ENCODE assay signal across 19 cellular contexts in genomic region chr4:182074842-182075241, GRCh38.
"Had no signal": no experiment of that assay in that cellular context is flagged by ENCODE, and none has a peak within 500 bp of the region (broad histone marks: within the 10 kb centered on the region; RNA-seq: fewer than 3 reads in every experiment).

No MANE protein-coding gene starts in this region.

- H3K4me3 Mint-ChIP-seq: activated CD4-positive, alpha-beta T cell treated with anti-CD3 and anti-CD28 coated beads, Interleukin-2, amount 10 ng/mL, durations not matched to agents 7 days and 5 days; activated CD8-positive, alpha-beta T cell treated with anti-CD3 and anti-CD28 coated beads, Interleukin-2, amount 10 ng/mL, durations not matched to agents 7 days and 5 days; activated T-cell treated with anti-CD3 and anti-CD28 coated beads, Interleukin-2, amount 50 U/mL, for 24 hours; mesothelial cell of epicardium; natural killer cell treated with Interleukin-12 subunit alpha and Interleukin-12 subunit beta and Interleukin-15 and Interleukin-18, amount 100 ng/mL, for 72 hours; stimulated activated naive CD8-positive, alpha-beta T cell treated with anti-CD3 and anti-CD28 coated beads, Interleukin-15, amount 100 ng/mL, for 72 hours had no signal

- H3K27ac Mint-ChIP-seq: activated CD4-positive, alpha-beta T cell treated with anti-CD3 and anti-CD28 coated beads, Interleukin-2, amount 10 ng/mL, durations not matched to agents 7 days and 5 days; activated CD8-positive, alpha-beta T cell treated with anti-CD3 and anti-CD28 coated beads, Interleukin-2, amount 10 ng/mL, durations not matched to agents 7 days and 5 days; activated T-cell treated with anti-CD3 and anti-CD28 coated beads, Interleukin-2, amount 50 U/mL, for 24 hours; activated T-helper 2 cell treated with anti-CD3 and anti-CD28 coated beads, Interferon-gamma antibody, Interleukin-2, Interleukin-4, amounts not matched to agents 10 μg/mL and 5 μg/mL and 100 μg/mL, durations not matched to agents 14 hours and 24 hours and 36 hours; natural killer cell treated with Interleukin-12 subunit alpha and Interleukin-12 subunit beta and Interleukin-15 and Interleukin-18, amount 100 ng/mL, for 72 hours; stimulated activated naive CD8-positive, alpha-beta T cell treated with anti-CD3 and anti-CD28 coated beads, Interleukin-15, amount 100 ng/mL, for 72 hours had no signal

- H3K4me1 Mint-ChIP-seq: activated CD4-positive, alpha-beta T cell treated with anti-CD3 and anti-CD28 coated beads, Interleukin-2, amount 10 ng/mL, durations not matched to agents 7 days and 5 days; stimulated activated naive CD8-positive, alpha-beta T cell treated with anti-CD3 and anti-CD28 coated beads, Interleukin-15, amount 100 ng/mL, for 72 hours had no signal

- ATAC-seq: activated CD4-positive, CD25-positive, alpha-beta regulatory T cell treated with anti-CD3 and anti-CD28 coated beads, Interleukin-2, amount 50 U/mL, for 24 hours; activated CD8-positive, alpha-beta T cell treated with anti-CD3 and anti-CD28 coated beads, Interleukin-2, amount 10 ng/mL, durations not matched to agents 7 days and 5 days; body of pancreas; left lobe of liver; natural killer cell treated with Interleukin-12 subunit alpha and Interleukin-12 subunit beta and Interleukin-15 and Interleukin-18, amount 100 ng/mL, for 72 hours; stimulated activated naive CD8-positive, alpha-beta T cell treated with anti-CD3 and anti-CD28 coated beads, Interleukin-15, amount 100 ng/mL, for 72 hours had no signal

- H3K27me3 ChIP-seq: body of pancreas, right atrium auricular region, suprapubic skin, transverse colon, vagina had no signal

- H3K4me3 ChIP-seq: body of pancreas, coronary artery, prostate gland, right atrium auricular region, skin epidermis, suprapubic skin, transverse colon, vagina had no signal

- H3K4me1 ChIP-seq: body of pancreas, prostate gland, right atrium auricular region, suprapubic skin, transverse colon, vagina had no signal

- H3K36me3 ChIP-seq: prostate gland, right atrium auricular region, suprapubic skin, transverse colon, vagina had no signal

- H3K9me3 ChIP-seq: body of pancreas, prostate gland, right atrium auricular region, suprapubic skin, transverse colon, vagina had no signal

- H3K36me3 Mint-ChIP-seq: natural killer cell treated with Interleukin-12 subunit alpha and Interleukin-12 subunit beta and Interleukin-15 and Interleukin-18, amount 100 ng/mL, for 72 hours had no signal

- H3K9me3 Mint-ChIP-seq: activated CD4-positive, alpha-beta T cell treated with anti-CD3 and anti-CD28 coated beads, Interleukin-2, amount 10 ng/mL, durations not matched to agents 7 days and 5 days; activated T-helper 2 cell treated with anti-CD3 and anti-CD28 coated beads, Interferon-gamma antibody, Interleukin-2, Interleukin-4, amounts not matched to agents 10 μg/mL and 5 μg/mL and 100 μg/mL, durations not matched to agents 14 hours and 24 hours and 36 hours had no signal

- DNase-seq: activated CD4-positive, alpha-beta T cell treated with anti-CD3 and anti-CD28 coated beads, Interleukin-2, amount 10 ng/mL, durations not matched to agents 7 days and 5 days; activated CD8-positive, alpha-beta T cell treated with anti-CD3 and anti-CD28 coated beads, Interleukin-2, amount 10 ng/mL, durations not matched to agents 7 days and 5 days; activated naive CD4-positive, alpha-beta T cell treated with Interleukin-2 at 50 U/mL for 16 hours; activated T-cell treated with anti-CD3 and anti-CD28 coated beads, Interleukin-2, amount 50 U/mL, for 24 hours; body of pancreas; kidney; stimulated activated naive CD8-positive, alpha-beta T cell treated with anti-CD3 and anti-CD28 coated beads, Interleukin-15, amount 100 ng/mL, for 72 hours; transverse colon had no signal

- H3K27me3 Mint-ChIP-seq: activated CD4-positive, alpha-beta T cell treated with anti-CD3 and anti-CD28 coated beads, Interleukin-2, amount 10 ng/mL, durations not matched to agents 7 days and 5 days; activated T-cell treated with anti-CD3 and anti-CD28 coated beads, Interleukin-2, amount 50 U/mL, for 24 hours; natural killer cell treated with Interleukin-12 subunit alpha and Interleukin-12 subunit beta and Interleukin-15 and Interleukin-18, amount 100 ng/mL, for 72 hours; stimulated activated naive CD8-positive, alpha-beta T cell treated with anti-CD3 and anti-CD28 coated beads, Interleukin-15, amount 100 ng/mL, for 72 hours had no signal

- H3K27ac ChIP-seq: body of pancreas, coronary artery, prostate gland, right atrium auricular region, skin epidermis, suprapubic skin, transverse colon, vagina had no signal
